8 cellular contexts compared by ENCODE assay signal in the genomic region with DNA sequence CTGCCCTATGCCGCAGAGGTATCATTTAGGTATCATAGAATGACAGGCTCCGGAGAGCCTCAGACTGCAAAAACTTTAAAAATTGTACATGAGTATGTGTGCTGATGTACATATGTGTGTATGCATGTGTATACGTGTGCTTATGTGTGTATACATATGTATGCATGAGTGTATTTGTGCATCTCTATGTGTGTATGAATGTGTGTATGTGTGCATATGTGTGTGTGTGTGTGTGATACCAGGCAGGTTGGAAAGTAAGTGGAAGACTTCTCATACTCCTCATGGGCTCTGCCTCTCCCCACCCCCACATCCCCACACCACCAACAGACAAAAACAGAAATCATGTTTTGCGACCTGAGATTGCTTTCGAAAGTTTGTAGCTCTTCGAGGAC. TPM values are rescaled to one million over a fixed set of nuclear protein-coding genes. Genes with fewer than 3 reads are reported as not detected.
DNase-seq lines count a peak whose midpoint lies in the region; ATAC-seq, FAIRE-seq and TF ChIP-seq lines count a peak whose summit lies in the region.

No MANE protein-coding gene starts in this region.

- no TSS peak for BruUV-seq in GM12878 (replicated peaks; lab: Mats Ljungman, UMichigan)

- TF ChIP-seq RAD21 in GM12878 (IDR thresholded peaks at IDR 0.05; ENCODE audit: insufficient read depth, low read depth, low read length) = no peak
- TF ChIP-seq RAD21 in liver (IDR thresholded peaks at IDR 0.05) = no peak

- in situ Hi-C loops in GM12878 (cut with MboI) = no loop called here

- no peaks in the 10 kb centered on the region for H3K36me3 ChIP-seq in GM12878 (ENCODE audit: control insufficient read depth in 2 of 2, insufficient read depth in 2 of 2, low read length in 1 of 2)
- H3K36me3 ChIP-seq in liver (ENCODE audit: control insufficient read depth in 4 of 4, insufficient read depth in 3 of 4, low read depth in 1 of 4, low read length in 3 of 4) = no peaks in the 10 kb centered on the region
- no peaks in the 10 kb centered on the region for H3K36me3 ChIP-seq in tibial nerve

- H2AFZ ChIP-seq in GM12878 (ENCODE audit: control insufficient read depth, low read depth, low read length) = peak overlapping the region; percentile 89

- TF ChIP-seq CTCF in AG04449 (IDR thresholded peaks at IDR 0.05; ENCODE audit: insufficient read depth, low read length, missing control alignments) (no peak), GM12878 (IDR thresholded peaks at IDR 0.05 in 2 of 3, conservative IDR thresholded peaks at IDR 0.05 in 1 of 3; ENCODE audit: control insufficient read depth in 2 of 3, extremely low read depth in 1 of 3, insufficient read depth in 1 of 3, low read depth in 3 of 3, low read length in 3 of 3) (no peak), liver (IDR thresholded peaks at IDR 0.05; ENCODE audit: low read depth, low read length, missing input control) (no peak), tibial nerve (IDR thresholded peaks at IDR 0.05) (no peak)

- ATAC-seq in GM19395 (IDR thresholded peaks at IDR 0.05; ENCODE audit: unreplicated experiment) (peak; percentile 13), HG03571 (IDR thresholded peaks at IDR 0.05; ENCODE audit: unreplicated experiment) (peak; percentile 2), GM12878 (peak; percentile 13)

- H3K4me2 ChIP-seq in GM12878 (ENCODE audit: control insufficient read depth, insufficient read depth) = peak overlapping the region; percentile 90

- DNase-seq in AG04449 (ENCODE audit: low read depth, low spot score) (no peak), GM12878 (ENCODE audit: low read depth, low spot score) (no peak), tibial nerve (ENCODE audit: low spot score in 2 of 2) (no peak), activated gamma-delta T cell (lab: John Stamatoyannopoulos, UW) (no peak), OCI-M2 (lab: John Stamatoyannopoulos, UW; ENCODE audit: unreplicated experiment) (no peak)

- CTCF ChIA-PET in AG04449 (lab: Yijun Ruan, JAX) = interaction anchor here (1.2 to 1.5 kb wide), 2 partner anchors 18 to 47 kb away, joined by 3 to 4 read pairs; no protein-coding TSS in a partner anchor
- CTCF ChIA-PET in GM12878 (lab: Yijun Ruan, JAX) = interaction anchor here (0.9 to 2.2 kb wide), 4 partner anchors 21 to 47 kb away, joined by 3 to 9 read pairs (median 3); no protein-coding TSS in a partner anchor

- WGBS in GM12878 (ENCODE audit: insufficient coverage, insufficient replicate concordance, low lambda C conversion rate, missing lambda C conversion rate) = 18% methylated on average over 6 of the region's 6 CpGs
- 45% methylated on average over 6 of the region's 6 CpGs for WGBS in liver
- 44 to 46% methylated on average over 6 of the region's 6 CpGs for WGBS in tibial nerve, 2 donors

- TF ChIP-seq EP300 in GM12878 (IDR thresholded peaks at IDR 0.05; ENCODE audit: borderline replicate concordance in 1 of 2, control insufficient read depth in 1 of 2, low read depth in 2 of 2, low read length in 2 of 2) = no peak
- no peak for TF ChIP-seq EP300 in tibial nerve (IDR thresholded peaks at IDR 0.05)

- H3K27me3 ChIP-seq in GM12878 (replicated peaks in 1 of 2; ENCODE audit: control insufficient read depth in 2 of 2, insufficient read depth in 2 of 2, low read length in 1 of 2) = no peaks in the 10 kb centered on the region
- no peaks in the 10 kb centered on the region for H3K27me3 ChIP-seq in liver (ENCODE audit: control insufficient read depth in 4 of 4, insufficient read depth in 4 of 4, low read length in 3 of 4)
- no peaks in the 10 kb centered on the region for H3K27me3 ChIP-seq in tibial nerve

- H4K20me1 ChIP-seq in GM12878 (ENCODE audit: control insufficient read depth, insufficient read depth) = no peaks in the 10 kb centered on the region

- intact Hi-C loops in GM12878 (cut with micrococcal nuclease; ENCODE audit: unreplicated experiment) = no loop called here

- SMC1A ChIA-PET in GM12878 (lab: Charles Lee; ENCODE audit: uncharacterized antibody, unreplicated experiment) = interaction anchor here (0.9 to 1.3 kb wide), 2 partner anchors 17 to 32 kb away, joined by 3 read pairs; no protein-coding TSS in a partner anchor

- H3K4me1 ChIP-seq in GM12878 (ENCODE audit: control insufficient read depth, insufficient read depth, low read length) = peaks cover 4% of the 10 kb centered on the region; the same call in 1 of the 2 replicates
- H3K4me1 ChIP-seq in liver (ENCODE audit: control insufficient read depth in 4 of 4, insufficient read depth in 4 of 4, low read length in 3 of 4) = peaks cover 3 to 13% (median 7%) of the 10 kb centered on the region in 4 donors
- peaks cover 0 to 25% (median 2%) of the 10 kb centered on the region in 4 donors for H3K4me1 ChIP-seq in tibial nerve

- H3K79me2 ChIP-seq in GM12878 (ENCODE audit: control insufficient read depth, insufficient read depth, low read length) = no peaks in the 10 kb centered on the region; the same call in none of the 2 replicates

- no peak overlapping the region; the same call in 1 of the 2 replicates for H3K27ac ChIP-seq in GM12878 (ENCODE audit: control insufficient read depth, insufficient read depth)
- H3K27ac ChIP-seq in liver (ENCODE audit: low read depth in 1 of 2, low read length in 2 of 2) = peak overlapping the region; percentile 88 to 91
- H3K27ac ChIP-seq in tibial nerve = peak overlapping the region; percentile 92 to 96 (median 94)

- FAIRE-seq in GM12878 (lab: Jason Lieb, UNC) = no peak

- POLR2A ChIA-PET in AG04449 (lab: Yijun Ruan, JAX) = interaction anchor here (1.4 kb wide), 1 partner anchor 29 kb away, joined by 17 read pairs; the partner anchor contains the start of gene TWF1
- POLR2A ChIA-PET in GM12878 (lab: Charles Lee) = interaction anchor here (1.3 kb wide), 1 partner anchor 30 kb away, joined by 9 read pairs; the partner anchor contains the start of gene TWF1

- peak overlapping the region; percentile 77; the same call in 1 of the 2 replicates for H3K9ac ChIP-seq in GM12878 (ENCODE audit: control insufficient read depth, insufficient read depth, low read length)
- peak overlapping the region; percentile 4 to 13 for H3K9ac ChIP-seq in liver (ENCODE audit: low read depth in 1 of 2, low read length in 2 of 2)

- peak overlapping the region; percentile 72 for H3K4me3 ChIP-seq in AG04449 (ENCODE audit: low read depth, low read length)
- peak overlapping the region; percentile 79; the same call in 1 of the 2 replicates for H3K4me3 ChIP-seq in GM12878
- H3K4me3 ChIP-seq in liver (ENCODE audit: low read depth in 1 of 3, low read length in 3 of 3) = peak overlapping the region; percentile 59 to 94 (median 72)
- peak overlapping the region; percentile 51 to 78 (median 69) for H3K4me3 ChIP-seq in tibial nerve

- no peak for TF ChIP-seq POLR2A in GM12878 (IDR thresholded peaks at IDR 0.05; ENCODE audit: low read depth, low read length)
- no peak for TF ChIP-seq POLR2A in tibial nerve (IDR thresholded peaks at IDR 0.05)

- RAD21 ChIA-PET in GM12878 (lab: Charles Lee; ENCODE audit: unreplicated experiment) = no interaction called here

- H3K9me3 ChIP-seq in GM12878 (replicated peaks; ENCODE audit: control insufficient read depth, insufficient read depth, low read length) (no peaks in the 10 kb centered on the region), liver (ENCODE audit: control insufficient read depth in 4 of 4, low read length in 3 of 4) (no peaks in the 10 kb centered on the region), tibial nerve (no peaks in the 10 kb centered on the region)

TF ChIP-seq in liver, 16 proteins besides CTCF, POLR2A, EP300 and RAD21 (continues in another document):
- TF ChIP-seq RXRA (IDR thresholded peaks at IDR 0.05) (no peak), TAF1 (conservative IDR thresholded peaks at IDR 0.05) (no peak), FOXA2 (IDR thresholded peaks at IDR 0.05) (no peak), JUND (IDR thresholded peaks at IDR 0.05) (no peak), NR2F2 (IDR thresholded peaks at IDR 0.05) (no peak)

RNA-seq across cellular contexts. Expression of gene TMEM117, which starts 0.6 kb away (rescaled TPM):
- total RNA-seq in GM12878 (2013; cell fraction: nucleolus; rRNA removed) = 81.0 and 81.9 TPM in 2 replicates
- total RNA-seq in GM12878 (2014; rRNA removed) (8.2 and 8.6 TPM in 2 replicates), GM12878 (2014; rRNA removed; fragmentation: Illumina TruSeq; extraction: Trizol) (7.2 and 7.7 TPM in 2 replicates), GM12878 (2021) (6.1 and 6.3 TPM in 2 replicates), liver (1 to 10 TPM; 5.0 to 5.9 TPM), tibial nerve (10 to 100 TPM; 16.9 to 24.9 (median 21.1) TPM)
- 0.81 TPM for polyA plus RNA-seq in GM12878 (2011; ENCODE audit: low read depth)
- polyA plus RNA-seq in GM12878 (2011; rRNA removed) (4.8 and 5.4 TPM in 2 replicates), GM12878 (2014; fragmentation: Illumina TruSeq; extraction: Trizol) (6.4 and 8.4 TPM in 2 replicates), GM12878 (2014; fragmentation: Nextera tagmentation; extraction: Ambion mirVana) (1 to 10 TPM; 3.1 to 3.7 TPM), GM12878 (2014; rRNA removed) (2.6 and 3.8 TPM in 2 replicates), GM12878 (2016; fragmentation: Nextera tagmentation; extraction: Ambion mirVana) (1 to 10 TPM; 5.9 to 7.4 TPM), liver (1 to 10 TPM; 2.0 to 2.8 TPM)
- polyA plus RNA-seq in GM12878 (2011; cell fraction: cytosol; rRNA removed) = 2.5 and 2.8 TPM in 2 replicates
- 4.9 and 6.7 TPM in 2 replicates for polyA plus RNA-seq in GM12878 (2011; cell fraction: nucleus; rRNA removed)
- polyA plus RNA-seq in GM12878 (2012) = 1.4 and 2.3 TPM in 2 replicates
- 3.3 and 4.0 TPM in 2 replicates for polyA minus RNA-seq in GM12878 (2011; rRNA and poly(A)+ RNA removed)
- 0.73 TPM in 1 of 2 replicates, not detected in the other for polyA minus RNA-seq in GM12878 (2011; cell fraction: cytosol; rRNA and poly(A)+ RNA removed)
- 7.5 and 25.2 TPM in 2 replicates for polyA minus RNA-seq in GM12878 (2011; cell fraction: nucleus; rRNA and poly(A)+ RNA removed)

RNA-seq across cellular contexts. Expression of gene TWF1, which starts 29.1 kb away (rescaled TPM):
- total RNA-seq in GM12878 (2013; cell fraction: nucleolus; rRNA removed) = 52.6 and 60.4 TPM in 2 replicates
- total RNA-seq in GM12878 (2014; rRNA removed) (16.2 and 29.8 TPM in 2 replicates), GM12878 (2014; rRNA removed; fragmentation: Illumina TruSeq; extraction: Trizol) (19.8 and 21.8 TPM in 2 replicates), GM12878 (2021) (13.1 and 18.1 TPM in 2 replicates), liver (10 to 100 TPM; 31.3 to 32.5 TPM), tibial nerve (10 to 100 TPM; 65.1 to 82.2 (median 71.0) TPM)
- polyA plus RNA-seq in GM12878 (2011; ENCODE audit: low read depth) = 5.3 TPM
- polyA plus RNA-seq in GM12878 (2011; rRNA removed) (23.5 and 40.1 TPM in 2 replicates), GM12878 (2014; fragmentation: Illumina TruSeq; extraction: Trizol) (17.5 and 30.8 TPM in 2 replicates), GM12878 (2014; fragmentation: Nextera tagmentation; extraction: Ambion mirVana) (10 to 100 TPM in 1 of 2 experiments, 1 to 10 TPM in 1; 8.7 to 11.5 TPM), GM12878 (2014; rRNA removed) (15.1 and 18.8 TPM in 2 replicates), GM12878 (2016; fragmentation: Nextera tagmentation; extraction: Ambion mirVana) (10 to 100 TPM; 20.7 to 21.3 TPM), liver (10 to 100 TPM; 25.6 to 30.7 TPM)
- 7.0 and 8.2 TPM in 2 replicates for polyA plus RNA-seq in GM12878 (2011; cell fraction: cytosol; rRNA removed)
- 18.2 and 21.2 TPM in 2 replicates for polyA plus RNA-seq in GM12878 (2011; cell fraction: nucleus; rRNA removed)
- 9.0 and 12.3 TPM in 2 replicates for polyA plus RNA-seq in GM12878 (2012)
- 10.6 and 12.3 TPM in 2 replicates for polyA minus RNA-seq in GM12878 (2011; rRNA and poly(A)+ RNA removed)
- polyA minus RNA-seq in GM12878 (2011; cell fraction: cytosol; rRNA and poly(A)+ RNA removed) = 7.7 and 9.4 TPM in 2 replicates
- 32.8 and 37.3 TPM in 2 replicates for polyA minus RNA-seq in GM12878 (2011; cell fraction: nucleus; rRNA and poly(A)+ RNA removed)
